In the genomic region with DNA sequence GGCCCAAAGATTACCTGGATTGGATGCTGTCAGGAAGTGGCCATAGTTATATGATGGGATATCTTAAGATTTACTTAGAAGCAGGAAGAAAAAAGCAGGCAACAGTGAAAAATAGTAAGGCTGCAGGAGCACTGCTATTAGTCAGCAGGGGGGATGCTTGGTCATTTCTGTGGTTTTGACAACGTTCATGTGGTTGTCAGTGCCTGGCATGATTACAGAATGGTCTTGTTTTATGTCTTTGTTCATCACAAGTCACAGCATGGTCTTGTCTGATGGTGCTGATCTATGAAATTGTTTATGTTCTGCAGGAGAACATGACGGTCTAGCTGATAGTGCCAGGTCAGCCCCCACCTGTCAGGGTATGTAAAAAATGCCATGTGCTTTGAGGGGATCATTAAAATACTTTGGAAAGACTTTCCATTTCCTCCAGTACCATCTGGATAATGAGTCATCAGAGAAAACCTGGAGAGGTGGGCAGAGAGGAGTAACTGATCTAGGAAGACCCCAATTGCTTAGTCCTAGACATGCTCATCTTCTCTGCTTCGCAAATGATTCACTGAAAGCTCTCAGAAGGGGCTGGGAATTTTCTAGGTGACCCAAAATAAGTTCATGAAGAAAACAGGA, we compare ENCODE assay signal across 9 cellular contexts.
DNase-seq lines count a peak whose midpoint lies in the region; ATAC-seq, FAIRE-seq and TF ChIP-seq lines count a peak whose summit lies in the region.
"Had no signal": no experiment of that assay in that cellular context is flagged by ENCODE, and none has a peak within 500 bp of the region (broad histone marks: within the 10 kb centered on the region; RNA-seq: fewer than 3 reads in every experiment).

No MANE protein-coding gene starts in this region.

- no peak overlapping the region for H3K4me3 ChIP-seq in AG09309 (ENCODE audit: control insufficient read depth, low read depth, low read length)

- DNase-seq in AG09309 (ENCODE audit: low read depth) (peak; percentile 53), GM19239 (ENCODE audit: insufficient read length, low spot score) (no peak), LoVo (ENCODE audit: low spot score) (peak; percentile 10), dedifferentiated amniotic fluid mesenchymal stem cell (ENCODE audit: extremely low spot score) (peak; percentile 17), T-helper 9 cell (no peak), NCI-H2081 treated with DMSO at 0.1 percent for 48 hours (lab: John Stamatoyannopoulos, UW) (no peak)
- no peak for DNase-seq in activated CD8-positive, alpha-beta memory T cell treated with anti-CD3 and anti-CD28 coated beads for 24 hours
- DNase-seq: posterior cingulate gyrus had no signal

- no peak for TF ChIP-seq CTCF in AG09309 (IDR thresholded peaks at IDR 0.05; ENCODE audit: control insufficient read depth, insufficient read depth, low read depth, low read length, missing control alignments)

- ATAC-seq in GM21360 (IDR thresholded peaks at IDR 0.05; ENCODE audit: unreplicated experiment) = no peak

- peak; percentile 77 for FAIRE-seq in GM19239 (lab: Jason Lieb, UNC)

Comparison
In these comparisons a context has a peak if more than half of its experiments do, and no peak if none do; other contexts are left out.
1. DNase-seq: peak in AG09309 (single experiment), LoVo (single experiment) and dedifferentiated amniotic fluid mesenchymal stem cell (single experiment); none in GM19239 (single experiment), activated CD8-positive, alpha-beta memory T cell treated with anti-CD3 and anti-CD28 coated beads for 24 hours (single experiment), T-helper 9 cell (single experiment) and NCI-H2081 treated with DMSO at 0.1 percent for 48 hours (single experiment).